In the genomic region with DNA sequence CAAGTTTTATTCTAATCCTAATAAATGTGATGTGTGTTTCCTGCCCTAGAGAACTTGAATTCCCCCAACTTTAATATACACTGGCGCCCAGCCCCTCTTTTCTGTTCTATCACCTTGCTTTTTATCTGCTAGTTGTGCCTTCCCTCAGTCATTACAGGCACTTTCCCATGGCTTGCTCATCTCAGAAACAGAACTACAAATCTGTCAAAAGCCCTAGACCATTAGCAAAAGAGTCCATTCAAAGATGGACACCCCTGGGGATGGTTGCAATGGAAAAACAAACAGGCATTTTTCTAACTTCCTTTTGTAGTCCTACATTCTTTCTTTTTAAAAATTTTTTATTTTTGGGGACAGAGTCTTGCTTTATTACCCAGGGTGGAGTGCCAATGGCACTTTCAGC, we compare ENCODE assay signal across 4 cellular contexts. TPM values are rescaled to one million over a fixed set of nuclear protein-coding genes. Genes with fewer than 3 reads are reported as not detected.
"Had no signal": no experiment of that assay in that cellular context is flagged by ENCODE, and none has a peak within 500 bp of the region (broad histone marks: within the 10 kb centered on the region; RNA-seq: fewer than 3 reads in every experiment).

No MANE protein-coding gene starts in this region.

- DNase-seq: GDM1, GF-D8 had no signal

- ATAC-seq: GM12878 had no signal

- H3K4me3 ChIP-seq: GM12878 had no signal

RNA-seq across cellular contexts. Expression of a gene that starts 48.2 kb away (rescaled TPM):
- total RNA-seq: G401 had no signal
